ENCODE assay signal across 1 cellular context in genomic region chr15:90143176-90143655, GRCh38.
TF ChIP-seq lines count a peak whose summit lies in the region.

No MANE protein-coding gene starts in this region.

TF ChIP-seq in SK-N-SH, 30 proteins besides CTCF, POLR2A, EP300 and RAD21 (continued from another document):
- TF ChIP-seq, protein P1, sequence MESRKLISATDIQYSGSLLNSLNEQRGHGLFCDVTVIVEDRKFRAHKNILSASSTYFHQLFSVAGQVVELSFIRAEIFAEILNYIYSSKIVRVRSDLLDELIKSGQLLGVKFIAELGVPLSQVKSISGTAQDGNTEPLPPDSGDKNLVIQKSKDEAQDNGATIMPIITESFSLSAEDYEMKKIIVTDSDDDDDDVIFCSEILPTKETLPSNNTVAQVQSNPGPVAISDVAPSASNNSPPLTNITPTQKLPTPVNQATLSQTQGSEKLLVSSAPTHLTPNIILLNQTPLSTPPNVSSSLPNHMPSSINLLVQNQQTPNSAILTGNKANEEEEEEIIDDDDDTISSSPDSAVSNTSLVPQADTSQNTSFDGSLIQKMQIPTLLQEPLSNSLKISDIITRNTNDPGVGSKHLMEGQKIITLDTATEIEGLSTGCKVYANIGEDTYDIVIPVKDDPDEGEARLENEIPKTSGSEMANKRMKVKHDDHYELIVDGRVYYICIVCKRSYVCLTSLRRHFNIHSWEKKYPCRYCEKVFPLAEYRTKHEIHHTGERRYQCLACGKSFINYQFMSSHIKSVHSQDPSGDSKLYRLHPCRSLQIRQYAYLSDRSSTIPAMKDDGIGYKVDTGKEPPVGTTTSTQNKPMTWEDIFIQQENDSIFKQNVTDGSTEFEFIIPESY (IDR thresholded peaks at IDR 0.05; ENCODE audit: borderline replicate concordance, low read depth): no peak
- TF ChIP-seq IRF3 (IDR thresholded peaks at IDR 0.05; ENCODE audit: low read depth, low read length) (no peak), RFX5 (IDR thresholded peaks at IDR 0.05; ENCODE audit: low read length) (no peak), RXRA (IDR thresholded peaks at IDR 0.05; ENCODE audit: borderline replicate concordance, low read depth) (no peak), TEAD4 (IDR thresholded peaks at IDR 0.05; ENCODE audit: borderline replicate concordance, insufficient read depth) (no peak), EZH2phosphoT487 (IDR thresholded peaks at IDR 0.05; ENCODE audit: borderline replicate concordance, low read depth) (no peak)
